8 cellular contexts compared by ENCODE assay signal in the genomic region with DNA sequence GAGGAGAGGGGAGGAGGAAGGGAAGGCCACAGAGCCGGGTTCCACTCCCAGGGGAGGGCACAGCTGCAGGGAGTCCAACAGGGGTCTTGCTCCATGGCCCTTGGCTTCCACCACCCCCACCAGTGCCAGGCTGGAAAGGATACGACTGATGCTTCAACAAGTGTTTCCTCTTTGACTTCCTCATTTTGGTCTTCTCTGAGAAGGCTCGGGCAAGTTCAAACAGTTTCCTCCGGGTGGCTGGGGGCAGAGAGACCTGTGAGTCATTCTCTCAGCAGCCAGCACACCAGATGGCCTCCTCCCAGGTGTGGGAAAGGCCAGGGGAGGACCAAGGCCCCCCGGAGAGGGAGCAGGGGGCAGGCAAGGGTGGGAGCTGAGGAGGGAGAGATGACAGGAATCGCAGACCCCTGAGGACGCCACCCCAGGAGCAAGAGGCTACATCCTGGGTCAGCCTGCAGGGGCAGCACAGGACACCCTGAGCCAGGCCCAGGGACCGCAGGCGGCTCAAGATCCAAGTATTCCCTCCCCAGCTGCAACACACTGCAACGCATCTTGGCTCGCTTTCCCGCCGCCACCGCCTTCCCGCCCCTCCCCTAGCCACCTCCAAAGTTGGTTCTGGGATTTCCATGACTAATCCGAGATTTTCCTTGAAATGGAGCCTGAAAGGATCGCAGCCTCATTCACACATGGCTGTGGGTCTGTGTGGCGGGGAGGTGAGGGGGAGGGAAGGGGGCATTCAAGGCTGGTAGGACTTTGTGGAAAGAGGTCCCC. TPM values are rescaled to one million over a fixed set of nuclear protein-coding genes. Genes with fewer than 3 reads are reported as not detected.
DNase-seq lines count a peak whose midpoint lies in the region; ATAC-seq and TF ChIP-seq lines count a peak whose summit lies in the region.

No MANE protein-coding gene starts in this region.

- no peak overlapping the region for H2BK5ac ChIP-seq in trophoblast cell (ENCODE audit: low read depth, low read length, poor library complexity)

- no peak overlapping the region for H3K9ac ChIP-seq in trophoblast cell (ENCODE audit: low read length)

- no peak overlapping the region for H4K12ac ChIP-seq in trophoblast cell (ENCODE audit: low read depth, low read length)

- no peaks in the 10 kb centered on the region for H3K79me2 ChIP-seq in trophoblast cell (ENCODE audit: control insufficient read depth, insufficient read depth, low read length, poor library complexity)

- no peak overlapping the region for H3K4me2 ChIP-seq in trophoblast cell (ENCODE audit: low read length)

- peak overlapping the region; percentile 55 for H2BK12ac ChIP-seq in trophoblast cell (ENCODE audit: low read length)

- peak overlapping the region; percentile 54 for H2BK120ac ChIP-seq in trophoblast cell (ENCODE audit: insufficient read depth, low read length, poor library complexity)

- WGBS in trophoblast cell (ENCODE audit: extremely low coverage, insufficient coverage, insufficient read length): no CpG with 5 or more reads among the region's 18 CpGs

- H4K8ac ChIP-seq in trophoblast cell (ENCODE audit: low read depth, low read length): no peak overlapping the region

- peak overlapping the region; percentile 46 for H4K91ac ChIP-seq in trophoblast cell (ENCODE audit: low read depth, low read length)

- no peaks in the 10 kb centered on the region for H3K9me3 ChIP-seq in trophoblast cell (ENCODE audit: insufficient read depth, low read depth, low read length)

- peak; percentile 8 for DNase-seq in DMS79 treated with DMSO at 0.1 percent for 48 hours (lab: John Stamatoyannopoulos, UW)
- no peak for DNase-seq in DMS79 (lab: John Stamatoyannopoulos, UW)
- peak; percentile 78 for DNase-seq in KG1 (lab: John Stamatoyannopoulos, UW)
- peak; percentile 92 to 96 for DNase-seq in foreskin keratinocyte
- DNase-seq in trophoblast cell: peak; percentile 41 to 59
- DNase-seq in NCI-H748 (lab: John Stamatoyannopoulos, UW; ENCODE audit: unreplicated experiment): no peak

- no peak overlapping the region for H3K4me3 ChIP-seq in WI38 (ENCODE audit: low read depth, low read length)
- H3K4me3 ChIP-seq in trophoblast cell (ENCODE audit: low read depth, low read length): no peak overlapping the region

- H3K23ac ChIP-seq in trophoblast cell (ENCODE audit: low read length): no peak overlapping the region

- H3K27ac ChIP-seq in foreskin keratinocyte (peak overlapping the region; percentile 85), trophoblast cell (ENCODE audit: low read depth, low read length) (no peak overlapping the region)

- no peak overlapping the region for H3K4ac ChIP-seq in trophoblast cell (ENCODE audit: low read depth, low read length)

- H3K36me3 ChIP-seq in trophoblast cell (ENCODE audit: control insufficient read depth in 1 of 2, insufficient read depth in 2 of 2, low read length in 2 of 2): peaks cover 20 to 25% of the 10 kb centered on the region in 2 experiments

- H2AK5ac ChIP-seq in trophoblast cell (ENCODE audit: low read length): peak overlapping the region; percentile 16

- H2AFZ ChIP-seq in trophoblast cell (ENCODE audit: insufficient read depth, low read length, poor library complexity): peak overlapping the region; percentile 12

- H3K4me1 ChIP-seq in foreskin keratinocyte (peaks cover 37% of the 10 kb centered on the region), trophoblast cell (ENCODE audit: control insufficient read depth in 1 of 2, insufficient read depth in 2 of 2, low read length in 2 of 2) (peaks cover 15 to 16% of the 10 kb centered on the region in 2 experiments)

- H3K27me3 ChIP-seq in foreskin keratinocyte (no peaks in the 10 kb centered on the region), trophoblast cell (ENCODE audit: insufficient read depth, low read length) (no peaks in the 10 kb centered on the region)

- H3K14ac ChIP-seq in trophoblast cell (ENCODE audit: low read length): peak overlapping the region; percentile 23

- TF ChIP-seq CTCF in WI38 (IDR thresholded peaks at IDR 0.05; ENCODE audit: low read depth, low read length) (peak; percentile 54), foreskin keratinocyte (conservative IDR thresholded peaks at IDR 0.05) (peak; percentile 40)

- no peak overlapping the region for H3K18ac ChIP-seq in trophoblast cell (ENCODE audit: low read length)

- peaks cover 8% of the 10 kb centered on the region for H3K79me1 ChIP-seq in trophoblast cell (ENCODE audit: low read length)

- peak; percentile 75 for ATAC-seq in GM21529 (IDR thresholded peaks at IDR 0.05; ENCODE audit: unreplicated experiment)
- ATAC-seq in foreskin keratinocyte: peak; percentile 87

RNA-seq across cellular contexts. Expression of a gene that starts 18.3 kb away (rescaled TPM):
- total RNA-seq in foreskin keratinocyte: 78.3 and 79.4 TPM in 2 replicates
- 78.9 and 87.8 TPM in 2 replicates for polyA plus RNA-seq in foreskin keratinocyte
- 14.8 and 17.1 TPM in 2 replicates for polyA plus RNA-seq in trophoblast cell (2013)

Comparison
In these comparisons a context has a peak if more than half of its experiments do, and no peak if none do; other contexts are left out.
1. DNase-seq: peak in DMS79 treated with DMSO at 0.1 percent for 48 hours (single experiment), KG1 (single experiment), foreskin keratinocyte (2 of 2) and trophoblast cell (2 of 2); none in DMS79 (single experiment) and NCI-H748 (single experiment).